ENCODE assay signal across 13 cellular contexts in genomic region chr10:43026039-43026973, GRCh38. TPM values are rescaled to one million over a fixed set of nuclear protein-coding genes. Genes with fewer than 3 reads are reported as not detected.
DNase-seq lines count a peak whose midpoint lies in the region; ATAC-seq and TF ChIP-seq lines count a peak whose summit lies in the region.
"Had no signal": no experiment of that assay in that cellular context is flagged by ENCODE, and none has a peak within 500 bp of the region (broad histone marks: within the 10 kb centered on the region; RNA-seq: fewer than 3 reads in every experiment).

No MANE protein-coding gene starts in this region.

- no peak overlapping the region for H2AFZ ChIP-seq in SK-N-SH (ENCODE audit: low read depth)

- no peaks in the 10 kb centered on the region for H3K79me2 ChIP-seq in SK-N-SH (ENCODE audit: insufficient read depth)

- no peaks in the 10 kb centered on the region for H3K27me3 ChIP-seq in SK-N-SH (ENCODE audit: insufficient read depth)
- H3K27me3 ChIP-seq in transverse colon = peaks cover 5% of the 10 kb centered on the region

- H3K9me3 Mint-ChIP-seq in type B pancreatic cell = no peaks in the 10 kb centered on the region

- H3K27me3 Mint-ChIP-seq in type B pancreatic cell = peaks cover 20% of the 10 kb centered on the region

- no peak for TF ChIP-seq RAD21 in SK-N-SH (IDR thresholded peaks at IDR 0.05; ENCODE audit: low read length)

- TF ChIP-seq CTCF in SK-N-SH (IDR thresholded peaks at IDR 0.05) (no peak), type B pancreatic cell (conservative IDR thresholded peaks at IDR 0.05) (no peak), transverse colon (IDR thresholded peaks at IDR 0.05) (no peak)

- 79% methylated on average over 39 of the region's 41 CpGs for WGBS in SK-N-SH (ENCODE audit: low lambda C conversion rate)
- 53% methylated on average over 39 of the region's 41 CpGs; no CpG with 5 or more reads in 1 of the 2 donors for WGBS in transverse colon (ENCODE audit: low coverage in 1 of 2), 2 donors

- no peaks in the 10 kb centered on the region for H3K36me3 Mint-ChIP-seq in type B pancreatic cell

- in situ Hi-C loops in transverse colon (cut with MboI; ENCODE audit: low pct_ligation_motif_present in 1 of 4, low pct_unique_long_range_greater_than_20kb in 1 of 4, low sequenced_read_pairs in 3 of 4) = no loop called here

- no peak overlapping the region for H3K9ac ChIP-seq in SK-N-SH

- POLR2A ChIA-PET in SK-N-SH (lab: Yijun Ruan, JAX) = no interaction called here

- H3K27ac Mint-ChIP-seq in type B pancreatic cell = no peak overlapping the region

- no peaks in the 10 kb centered on the region for H3F3A ChIP-seq in SK-N-SH (replicated peaks; ENCODE audit: insufficient read depth)

- H4K20me1 ChIP-seq in SK-N-SH (ENCODE audit: insufficient read depth) = no peaks in the 10 kb centered on the region

- DNase-seq in SK-N-SH (peak; percentile 26), SK-N-DZ (ENCODE audit: low spot score) (peak; percentile 47), islet precursor cell (peak; percentile 84), type B pancreatic cell (ENCODE audit: extremely low spot score, unreplicated experiment) (peak; percentile 67), transverse colon (no peak), caudate nucleus (lab: John Stamatoyannopoulos, UW) (no peak), head of caudate nucleus (no peak)
- DNase-seq: activated CD4-positive, alpha-beta T cell treated with anti-CD3 and anti-CD28 coated beads for 1 hour; activated naive CD4-positive, alpha-beta T cell; cerebellar nuclear complex; KBM-7; NCI-H226 had no signal

- TF ChIP-seq EP300 in SK-N-SH (IDR thresholded peaks at IDR 0.05; ENCODE audit: borderline replicate concordance in 1 of 2, low read depth in 1 of 2, low read length in 1 of 2) (no peak), transverse colon (IDR thresholded peaks at IDR 0.05; ENCODE audit: low read depth) (no peak)

- H3K36me3 ChIP-seq in SK-N-SH (replicated peaks in 1 of 2; ENCODE audit: control insufficient read depth in 1 of 2, insufficient read depth in 2 of 2, low read length in 1 of 2) = no peaks in the 10 kb centered on the region
- no peaks in the 10 kb centered on the region for H3K36me3 ChIP-seq in transverse colon

- H3K4me2 ChIP-seq in SK-N-SH = no peak overlapping the region

- no peaks in the 10 kb centered on the region for H3K9me3 ChIP-seq in SK-N-SH
- H3K9me3 ChIP-seq in transverse colon = no peaks in the 10 kb centered on the region

- H3K4me1 Mint-ChIP-seq in type B pancreatic cell (ENCODE audit: unreplicated experiment) = peaks cover 7% of the 10 kb centered on the region

- TF ChIP-seq POLR2A in transverse colon (IDR thresholded peaks at IDR 0.05) = no peak

- peak overlapping the region; percentile 49 for H3K4me3 Mint-ChIP-seq in type B pancreatic cell

- H3K27ac ChIP-seq in SK-N-SH (ENCODE audit: low read depth in 2 of 2, low read length in 1 of 2) (no peak overlapping the region), transverse colon (no peak overlapping the region), caudate nucleus (ENCODE audit: low read depth, low read length) (no peak overlapping the region)

- H3K4me1 ChIP-seq in SK-N-SH (ENCODE audit: control insufficient read depth in 1 of 2, insufficient read depth in 2 of 2, low read depth in 1 of 2, low read length in 1 of 2) (peaks cover 0 to 38% of the 10 kb centered on the region in 2 experiments; a peak in 1 of 4 replicates), transverse colon (no peaks in the 10 kb centered on the region)

- ATAC-seq in SK-N-SH treated with all-trans-retinoic acid at 6 μM for 48 hours = no peak

- no peaks in the 10 kb centered on the region for H3K9me2 ChIP-seq in SK-N-SH

- CTCF ChIA-PET in SK-N-SH (lab: Yijun Ruan, JAX) = no interaction called here

- intact Hi-C loops in transverse colon (cut with DNase I; ENCODE audit: low total_unique reads) (no loop called here), head of caudate nucleus (cut with DNase I) (no loop called here)

- no peak overlapping the region for H3K4me3 ChIP-seq in SK-N-SH (ENCODE audit: low read depth in 2 of 2, low read length in 1 of 2)
- H3K4me3 ChIP-seq in transverse colon = no peak overlapping the region

TF ChIP-seq in SK-N-SH, 30 proteins besides CTCF, POLR2A, EP300 and RAD21:
- TF ChIP-seq CHD2 (IDR thresholded peaks at IDR 0.05; ENCODE audit: low read length, partially characterized antibody) (no peak), GABPA (IDR thresholded peaks at IDR 0.05; ENCODE audit: low read depth) (no peak), YY1 (IDR thresholded peaks at IDR 0.05; ENCODE audit: low read depth) (no peak), IRF3 (IDR thresholded peaks at IDR 0.05; ENCODE audit: low read depth, low read length) (no peak), FOXM1 (IDR thresholded peaks at IDR 0.05; ENCODE audit: low read depth) (no peak), RCOR1 (IDR thresholded peaks at IDR 0.05; ENCODE audit: low read length) (no peak), RXRA (IDR thresholded peaks at IDR 0.05; ENCODE audit: borderline replicate concordance, low read depth) (no peak), EZH2phosphoT487 (IDR thresholded peaks at IDR 0.05; ENCODE audit: borderline replicate concordance, low read depth) (no peak), NFIC (IDR thresholded peaks at IDR 0.05; ENCODE audit: borderline replicate concordance) (no peak), NRF1 (IDR thresholded peaks at IDR 0.05; ENCODE audit: low read depth, low read length) (no peak), MAX (IDR thresholded peaks at IDR 0.05; ENCODE audit: low read depth) (no peak)

TF ChIP-seq in SK-N-SH treated with all-trans-retinoic acid at 6 μM for 48 hours, 23 proteins besides CTCF, POLR2A, EP300 and RAD21:
- TF ChIP-seq ARNTL (CRISPR knock-in tag; IDR thresholded peaks at IDR 0.05; ENCODE audit: borderline replicate concordance, low read depth) (no peak), ISL1 (CRISPR knock-in tag; IDR thresholded peaks at IDR 0.05) (no peak), TOX (CRISPR knock-in tag; IDR thresholded peaks at IDR 0.05; ENCODE audit: borderline replicate concordance) (no peak), PATZ1 (CRISPR knock-in tag; IDR thresholded peaks at IDR 0.05; ENCODE audit: borderline replicate concordance) (no peak), ZNF70 (CRISPR knock-in tag; IDR thresholded peaks at IDR 0.05) (no peak), RARB (CRISPR knock-in tag; IDR thresholded peaks at IDR 0.05) (no peak), ZFP30 (CRISPR knock-in tag; IDR thresholded peaks at IDR 0.05) (no peak), GLIS3 (CRISPR knock-in tag; IDR thresholded peaks at IDR 0.05) (no peak), POU6F1 (CRISPR knock-in tag; IDR thresholded peaks at IDR 0.05; ENCODE audit: borderline replicate concordance, low read depth) (no peak), OSR1 (CRISPR knock-in tag; IDR thresholded peaks at IDR 0.05) (no peak), ZNF565 (CRISPR knock-in tag; conservative IDR thresholded peaks at IDR 0.05; ENCODE audit: low read depth) (no peak)

RNA-seq across cellular contexts. Expression of gene RET, which starts 50.6 kb away (rescaled TPM):
- polyA plus RNA-seq in SK-N-SH (2012; rRNA removed) = 3.2 and 6.8 TPM in 2 replicates
- polyA plus RNA-seq in SK-N-SH (2012; cell fraction: cytosol; rRNA removed) = 5.8 and 12.3 TPM in 2 replicates
- 11.5 and 17.8 TPM in 2 replicates for polyA plus RNA-seq in SK-N-SH (2012; cell fraction: nucleus; rRNA removed)
- polyA plus RNA-seq in SK-N-DZ (2014; cell fraction: cytosol; rRNA removed) = 11.9 and 13.3 TPM in 2 replicates
- polyA plus RNA-seq in SK-N-DZ (2014; cell fraction: nucleus; rRNA removed) = 21.6 and 29.1 TPM in 2 replicates
- 8.2 and 14.0 TPM in 2 replicates for total RNA-seq in type B pancreatic cell (ENCODE audit: low replicate concordance)
- 1 to 10 TPM in 3 of 4 donors, under 1 TPM in 1; 0.37 to 5.6 (median 1.4) TPM for total RNA-seq in transverse colon

Comparison
In these comparisons a context has a peak if more than half of its experiments do, and no peak if none do; other contexts are left out.
1. DNase-seq: peak in SK-N-SH (single experiment), SK-N-DZ (single experiment), islet precursor cell (single experiment) and type B pancreatic cell (single experiment); none in transverse colon (single experiment), caudate nucleus (0 of 61) and head of caudate nucleus (0 of 42).